20 cellular contexts compared by ENCODE assay signal in genomic region chr22:25930083-25930482, GRCh38.
"Had no signal": no experiment of that assay in that cellular context is flagged by ENCODE, and none has a peak within 500 bp of the region (broad histone marks: within the 10 kb centered on the region; RNA-seq: fewer than 3 reads in every experiment).

No MANE protein-coding gene starts in this region.

- H3K4me3 ChIP-seq: cardiac muscle cell, esophagus squamous epithelium, hepatocyte, thyroid gland had no signal

- H3K27me3 ChIP-seq: cardiac muscle cell, thyroid gland had no signal

- H3K9me3 ChIP-seq: esophagus squamous epithelium, thyroid gland had no signal

- H3K4me1 Mint-ChIP-seq: activated CD4-positive, alpha-beta T cell treated with anti-CD3 and anti-CD28 coated beads, Interleukin-2, amount 10 ng/mL, durations not matched to agents 24 days and 14 days; activated naive CD8-positive, alpha-beta T cell treated with anti-CD3 and anti-CD28 coated beads, Interleukin-2, amount 10 ng/mL, durations not matched to agents 7 days and 5 days; naive thymus-derived CD8-positive, alpha-beta T cell had no signal

- H3K4me1 ChIP-seq: esophagus squamous epithelium, thyroid gland had no signal

- H3K36me3 ChIP-seq: esophagus squamous epithelium, thyroid gland had no signal

- DNase-seq: activated CD4-positive, alpha-beta T cell treated with anti-CD3 and anti-CD28 coated beads, Interleukin-2, amount 10 ng/mL, durations not matched to agents 24 days and 14 days; activated CD4-positive, CD25-positive, alpha-beta regulatory T cell; activated CD8-positive, alpha-beta T cell treated with anti-CD3 and anti-CD28 coated beads for 36 hours; activated naive CD4-positive, alpha-beta T cell treated with Interleukin-2 at 50 U/mL for 16 hours; activated naive CD8-positive, alpha-beta T cell treated with anti-CD3 and anti-CD28 coated beads, Interleukin-2, amount 10 ng/mL, durations not matched to agents 7 days and 5 days; activated T-cell treated with anti-CD3 and anti-CD28 coated beads, Interleukin-2, amount 50 U/mL, for 1 hour; amygdala; effector CD8-positive, alpha-beta T cell; esophagus squamous epithelium; mesenchymal stem cell; naive thymus-derived CD8-positive, alpha-beta T cell; nucleus accumbens; retina; stimulated activated naive CD4-positive, alpha-beta T cell treated with Interleukin-2 at 50 U/mL for 16 hours; T-helper 9 cell; thyroid gland had no signal

- H3K4me3 Mint-ChIP-seq: activated CD4-positive, alpha-beta T cell treated with anti-CD3 and anti-CD28 coated beads, Interleukin-2, amount 10 ng/mL, durations not matched to agents 24 days and 14 days; activated CD8-positive, alpha-beta T cell treated with anti-CD3 and anti-CD28 coated beads for 36 hours; activated naive CD8-positive, alpha-beta T cell treated with anti-CD3 and anti-CD28 coated beads, Interleukin-2, amount 10 ng/mL, durations not matched to agents 7 days and 5 days; dendritic cell treated with granulocyte-macrophage colony-stimulating factor and Interleukin-4, amounts not matched to agents 40 ng/mL and 50 ng/mL, for 4 days; naive thymus-derived CD8-positive, alpha-beta T cell had no signal

- H3K9me3 Mint-ChIP-seq: activated T-helper 2 cell treated with anti-CD3 and anti-CD28 coated beads, Interferon-gamma antibody, Interleukin-2, Interleukin-4, amounts not matched to agents 10 μg/mL and 5 μg/mL and 100 μg/mL, durations not matched to agents 14 hours and 24 hours and 36 hours had no signal

- H3K27ac Mint-ChIP-seq: activated CD4-positive, alpha-beta T cell treated with anti-CD3 and anti-CD28 coated beads, Interleukin-2, amount 10 ng/mL, durations not matched to agents 24 days and 14 days; activated CD8-positive, alpha-beta T cell treated with anti-CD3 and anti-CD28 coated beads for 36 hours; activated naive CD8-positive, alpha-beta T cell treated with anti-CD3 and anti-CD28 coated beads, Interleukin-2, amount 10 ng/mL, durations not matched to agents 7 days and 5 days; activated T-helper 2 cell treated with anti-CD3 and anti-CD28 coated beads, Interferon-gamma antibody, Interleukin-2, Interleukin-4, amounts not matched to agents 10 μg/mL and 5 μg/mL and 100 μg/mL, durations not matched to agents 14 hours and 24 hours and 36 hours; dendritic cell treated with granulocyte-macrophage colony-stimulating factor and Interleukin-4, amounts not matched to agents 40 ng/mL and 50 ng/mL, for 4 days; naive thymus-derived CD8-positive, alpha-beta T cell had no signal

- H3K36me3 Mint-ChIP-seq: activated naive CD8-positive, alpha-beta T cell treated with anti-CD3 and anti-CD28 coated beads, Interleukin-2, amount 10 ng/mL, durations not matched to agents 7 days and 5 days had no signal

- ATAC-seq: activated CD8-positive, alpha-beta T cell treated with anti-CD3 and anti-CD28 coated beads for 36 hours; naive thymus-derived CD8-positive, alpha-beta T cell had no signal

- H3K27ac ChIP-seq: cardiac muscle cell, esophagus squamous epithelium, hepatocyte, thyroid gland had no signal
